Comparison of ENCODE assay signal across 8 cellular contexts in genomic region chr19:4669723-4670480, GRCh38. TPM values are rescaled to one million over a fixed set of nuclear protein-coding genes. Genes with fewer than 3 reads are reported as not detected.
DNase-seq lines count a peak whose midpoint lies in the region; ATAC-seq, FAIRE-seq and TF ChIP-seq lines count a peak whose summit lies in the region.

TSS of gene MYDGF (minus strand) at chr19:4670342. CDS start at chr19:4670334, 8 bp downstream.

- peaks cover 4 to 15% (median 10%) of the 10 kb centered on the region in 3 donors for H3K4me1 ChIP-seq in pancreas
- no peaks in the 10 kb centered on the region for H3K4me1 ChIP-seq in thymus (ENCODE audit: control insufficient read depth, insufficient read depth, low read length)

- no peaks in the 10 kb centered on the region for H4K20me1 ChIP-seq in SU-DHL-6 (ENCODE audit: low read depth, low read length)

- 0 to 1% methylated on average over 47 to 75 of the region's 75 CpGs for WGBS in pancreas, 2 donors
- WGBS in thymus: under 1% methylated on average over 75 of the region's 75 CpGs

- no peaks in the 10 kb centered on the region for H3K27me3 ChIP-seq in SU-DHL-6 (ENCODE audit: low read length)
- H3K27me3 ChIP-seq in pancreas: no peaks in the 10 kb centered on the region
- no peaks in the 10 kb centered on the region for H3K27me3 ChIP-seq in thymus (ENCODE audit: control insufficient read depth, insufficient read depth)

- peaks cover 10% of the 10 kb centered on the region for H3K36me3 Mint-ChIP-seq in activated naive CD8-positive, alpha-beta T cell treated with anti-CD3 and anti-CD28 coated beads for 36 hours

- TF ChIP-seq CTCF in SU-DHL-6 (IDR thresholded peaks at IDR 0.05; ENCODE audit: insufficient read depth, low read length, poor library complexity, severe bottlenecking) (no peak), pancreas (IDR thresholded peaks at IDR 0.05) (no peak)

- peak within 1 kb of the TSS; percentile 89 for H3K4me3 Mint-ChIP-seq in activated naive CD8-positive, alpha-beta T cell treated with anti-CD3 and anti-CD28 coated beads for 36 hours

- H3K9me3 Mint-ChIP-seq in activated naive CD8-positive, alpha-beta T cell treated with anti-CD3 and anti-CD28 coated beads for 36 hours: no peaks in the 10 kb centered on the region

- no peaks in the 10 kb centered on the region for H3K9me2 ChIP-seq in SU-DHL-6 (replicated peaks; ENCODE audit: insufficient read depth, low read length)

- H3K27ac ChIP-seq in SU-DHL-6 (ENCODE audit: low read depth, low read length): no peak within 1 kb of the TSS
- peak within 1 kb of the TSS; percentile 46 to 67 (median 60) for H3K27ac ChIP-seq in pancreas
- H3K27ac ChIP-seq in thymus (ENCODE audit: low read depth): peak within 1 kb of the TSS; percentile 42

- H3K9ac ChIP-seq in SU-DHL-6 (ENCODE audit: low read length): peak within 1 kb of the TSS; percentile 75

- peaks cover 15% of the 10 kb centered on the region; the same call in 1 of the 2 replicates for H3K79me2 ChIP-seq in SU-DHL-6 (ENCODE audit: insufficient read depth, low read length)

- FAIRE-seq in pancreas (lab: Jason Lieb, UNC): no peak

- peak within 1 kb of the TSS; percentile 86 for H3K4me2 ChIP-seq in SU-DHL-6 (ENCODE audit: low read depth, low read length, poor library complexity, severe bottlenecking)

- H3K36me3 ChIP-seq in SU-DHL-6 (ENCODE audit: low read length) (peaks cover 3% of the 10 kb centered on the region; the same call in 1 of the 2 replicates), pancreas (peaks cover 0 to 25% (median 4%) of the 10 kb centered on the region in 3 donors), thymus (ENCODE audit: control insufficient read depth, insufficient read depth) (peaks cover 25% of the 10 kb centered on the region)

- peak within 1 kb of the TSS; percentile 62 for H3K4me3 ChIP-seq in SU-DHL-6 (ENCODE audit: insufficient read depth, low read length, poor library complexity, severe bottlenecking)
- H3K4me3 ChIP-seq in pancreas: peak within 1 kb of the TSS; percentile 68 to 86 (median 72)
- peak within 1 kb of the TSS; percentile 63 for H3K4me3 ChIP-seq in thymus (ENCODE audit: low read length)

- ATAC-seq in HG02588 (IDR thresholded peaks at IDR 0.05; ENCODE audit: unreplicated experiment) (peak; percentile 75), Right ventricle myocardium inferior (peak; percentile 99), pancreas (peak; percentile 98 to 99 (median 99))

- intact Hi-C loops in Right ventricle myocardium inferior (cut with DNase I) (loop anchor here (5.0 kb wide), 1 partner anchor 37 kb away; no protein-coding TSS in a partner anchor), pancreas (cut with DNase I) (no loop called here)

- H3K9me3 ChIP-seq in SU-DHL-6 (ENCODE audit: insufficient read depth, low read length): no peaks in the 10 kb centered on the region
- H3K9me3 ChIP-seq in pancreas: no peaks in the 10 kb centered on the region
- no peaks in the 10 kb centered on the region for H3K9me3 ChIP-seq in thymus (ENCODE audit: control insufficient read depth)

- H3K27me3 Mint-ChIP-seq in activated naive CD8-positive, alpha-beta T cell treated with anti-CD3 and anti-CD28 coated beads for 36 hours: no peaks in the 10 kb centered on the region

- peaks cover 15% of the 10 kb centered on the region for H3K4me1 Mint-ChIP-seq in activated naive CD8-positive, alpha-beta T cell treated with anti-CD3 and anti-CD28 coated beads for 36 hours

- peak within 1 kb of the TSS; percentile 84 for H3K27ac Mint-ChIP-seq in activated naive CD8-positive, alpha-beta T cell treated with anti-CD3 and anti-CD28 coated beads for 36 hours

- DNase-seq in GF-D8 (lab: John Stamatoyannopoulos, UW) (peak; percentile 64), NCI-H1417 treated with DMSO at 0.1 percent for 48 hours (lab: John Stamatoyannopoulos, UW) (peak; percentile 65), Right ventricle myocardium inferior (ENCODE audit: missing footprints) (peak; percentile 98), pancreas (peak; percentile 92 to 99 (median 95))
- peak; percentile 96 for DNase-seq in activated naive CD8-positive, alpha-beta T cell treated with anti-CD3 and anti-CD28 coated beads for 36 hours

- H3F3A ChIP-seq in SU-DHL-6 (ENCODE audit: insufficient read depth): peaks cover 22% of the 10 kb centered on the region

- H2AFZ ChIP-seq in SU-DHL-6 (ENCODE audit: low read depth, low read length, severe bottlenecking): peak within 1 kb of the TSS; percentile 38

RNA-seq across cellular contexts. Expression of gene MYDGF, which starts in this region (rescaled TPM):
- total RNA-seq in activated naive CD8-positive, alpha-beta T cell treated with anti-CD3 and anti-CD28 coated beads for 36 hours: 10 to 100 TPM; 59.2 to 65.8 TPM
- 29.8 TPM for total RNA-seq in Right ventricle myocardium inferior
- 100 to 1,000 TPM in 1 of 6 donors, 10 to 100 TPM in 5; 56.7 to 102 (median 66.4) TPM for total RNA-seq in pancreas
- 10 to 100 TPM; 50.3 to 80.6 TPM for polyA plus RNA-seq in pancreas
- 53.5 TPM for polyA plus RNA-seq in thymus
